Comparison of ENCODE assay signal across 19 cellular contexts in the genomic region with DNA sequence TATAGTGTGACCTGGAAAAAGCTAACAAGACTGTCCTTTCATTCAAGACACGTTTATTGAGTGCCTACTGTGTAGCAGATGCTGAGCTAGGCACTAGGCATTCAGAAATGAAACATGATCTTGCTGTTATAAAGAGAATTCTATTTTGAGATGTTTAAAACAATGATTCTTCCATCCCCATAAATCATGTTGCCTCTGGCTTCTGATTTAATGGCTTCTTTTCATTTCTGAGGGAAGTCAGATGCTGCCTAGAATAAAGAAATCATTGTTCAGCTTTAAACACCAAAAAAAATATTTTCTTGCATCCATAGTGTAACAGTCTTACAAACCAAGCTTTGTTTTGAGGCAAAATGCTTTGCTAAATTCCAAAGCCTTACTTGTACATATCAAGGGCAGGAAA.
DNase-seq lines count a peak whose midpoint lies in the region; ATAC-seq and TF ChIP-seq lines count a peak whose summit lies in the region.
"Had no signal": no experiment of that assay in that cellular context is flagged by ENCODE, and none has a peak within 500 bp of the region (broad histone marks: within the 10 kb centered on the region; RNA-seq: fewer than 3 reads in every experiment).

No MANE protein-coding gene starts in this region.

- H3K4me3 Mint-ChIP-seq in CD8-positive, alpha-beta memory T cell = no peak overlapping the region
- H3K4me3 Mint-ChIP-seq: B cell; CD4-positive, CD25-positive, alpha-beta regulatory T cell had no signal

- no peaks in the 10 kb centered on the region for H3K4me1 Mint-ChIP-seq in CD8-positive, alpha-beta memory T cell
- H3K4me1 Mint-ChIP-seq: B cell; CD4-positive, CD25-positive, alpha-beta regulatory T cell had no signal

- H3K9me3 Mint-ChIP-seq in CD8-positive, alpha-beta memory T cell = peaks cover 2 to 13% (median 5%) of the 10 kb centered on the region in 5 donors

- CTCF ChIA-PET in PC-3 (lab: Charles Lee) = no interaction called here
- CTCF ChIA-PET in CD8-positive, alpha-beta memory T cell (lab: Charles Lee) = no interaction called here

- H3K36me3 ChIP-seq in PC-3 (ENCODE audit: low read depth, low read length) (no peaks in the 10 kb centered on the region), WERI-Rb-1 (no peaks in the 10 kb centered on the region)
- no peaks in the 10 kb centered on the region for H3K36me3 ChIP-seq in CD8-positive, alpha-beta memory T cell (ENCODE audit: insufficient read depth, low read length)

- BruUV-seq in PC-3 (replicated peaks; lab: Mats Ljungman, UMichigan) = no TSS peak

- DNase-seq in NCI-H2171 treated with DMSO at 0.1 percent for 48 hours (lab: John Stamatoyannopoulos, UW) = peak; percentile 4
- DNase-seq in NCI-H2171 (lab: John Stamatoyannopoulos, UW) = no peak
- no peak for DNase-seq in PC-3
- peak; percentile 52 for DNase-seq in left kidney (ENCODE audit: low read depth, low spot score)
- DNase-seq in lower leg skin (ENCODE audit: low spot score in 2 of 2) = no peak
- no peak for DNase-seq in CD8-positive, alpha-beta memory T cell
- DNase-seq in WERI-Rb-1 = no peak
- DNase-seq: 8988T; CD4-positive, CD25-positive, alpha-beta regulatory T cell; DMS79 treated with DMSO at 0.1 percent for 48 hours; NCI-H1694 treated with DMSO at 0.1 percent for 48 hours; NCI-H446; NCI-H526 treated with DMSO at 0.1 percent for 48 hours; NK-92 treated with Interleukin-12 subunit alpha and Interleukin-12 subunit beta, amount 100 ng/mL, for 24 hours; Right ventricle myocardium superior had no signal

- H3K4me2 ChIP-seq in PC-3 (ENCODE audit: low read length) = no peak overlapping the region

- peaks cover 3% of the 10 kb centered on the region; the same call in 1 of the 2 replicates for H3K9me2 ChIP-seq in PC-3 (replicated peaks; ENCODE audit: low read length)

- no peaks in the 10 kb centered on the region for H4K20me1 ChIP-seq in PC-3 (ENCODE audit: low read length)

- ATAC-seq in PC-3 (peak; percentile 51), HG02981 (IDR thresholded peaks at IDR 0.05; ENCODE audit: unreplicated experiment) (no peak)
- ATAC-seq: K562 had no signal

- no peak overlapping the region for H3K27ac ChIP-seq in PC-3 (ENCODE audit: low read length)
- no peak overlapping the region for H3K27ac ChIP-seq in CD8-positive, alpha-beta memory T cell (ENCODE audit: low read depth, low read length)
- H3K27ac ChIP-seq in WERI-Rb-1 = no peak overlapping the region
- H3K27ac ChIP-seq: SK-N-MC had no signal

- TF ChIP-seq CTCF in PC-3 (conservative IDR thresholded peaks at IDR 0.05; ENCODE audit: low read depth, low read length) (no peak), lower leg skin (IDR thresholded peaks at IDR 0.05) (no peak), WERI-Rb-1 (IDR thresholded peaks at IDR 0.05; ENCODE audit: low read depth, low read length) (no peak)

- H3F3A ChIP-seq in PC-3 (ENCODE audit: low read length, unreplicated experiment) = no peaks in the 10 kb centered on the region

- no peaks in the 10 kb centered on the region for H3K36me3 Mint-ChIP-seq in CD8-positive, alpha-beta memory T cell
- H3K36me3 Mint-ChIP-seq: CD4-positive, CD25-positive, alpha-beta regulatory T cell had no signal

- H2AFZ ChIP-seq in PC-3 (ENCODE audit: low read length) = no peak overlapping the region

- H3K27ac Mint-ChIP-seq in CD8-positive, alpha-beta memory T cell = no peak overlapping the region
- H3K27ac Mint-ChIP-seq: B cell; CD4-positive, CD25-positive, alpha-beta regulatory T cell had no signal

- intact Hi-C loops in PC-3 (cut with micrococcal nuclease) = no loop called here
- intact Hi-C loops in lower leg skin (cut with DNase I; ENCODE audit: low total_unique reads) = no loop called here

- H3K27me3 ChIP-seq in PC-3 (ENCODE audit: low read length) (no peaks in the 10 kb centered on the region), WERI-Rb-1 (ENCODE audit: insufficient read depth, low read depth, severe bottlenecking) (no peaks in the 10 kb centered on the region)
- no peaks in the 10 kb centered on the region for H3K27me3 ChIP-seq in CD8-positive, alpha-beta memory T cell (ENCODE audit: insufficient read depth, low read length, poor library complexity, severe bottlenecking)

- no peaks in the 10 kb centered on the region for H3K79me2 ChIP-seq in PC-3 (ENCODE audit: low read length)

- H3K27me3 Mint-ChIP-seq in CD8-positive, alpha-beta memory T cell = no peaks in the 10 kb centered on the region
- H3K27me3 Mint-ChIP-seq: B cell; CD4-positive, CD25-positive, alpha-beta regulatory T cell had no signal

- POLR2A ChIA-PET in PC-3 (lab: Charles Lee; ENCODE audit: unreplicated experiment) = interaction anchor here (0.5 kb wide), 1 partner anchor 378 kb away, joined by 3 read pairs; no protein-coding TSS in a partner anchor
- POLR2A ChIA-PET in CD8-positive, alpha-beta memory T cell (lab: Charles Lee) = no interaction called here

- TF ChIP-seq POLR2A in lower leg skin (IDR thresholded peaks at IDR 0.05) = no peak

- no peaks in the 10 kb centered on the region for H3K9me3 ChIP-seq in PC-3 (ENCODE audit: low read length)
- H3K9me3 ChIP-seq in CD8-positive, alpha-beta memory T cell (ENCODE audit: low read length) = no peaks in the 10 kb centered on the region
- H3K9me3 ChIP-seq in WERI-Rb-1 (ENCODE audit: severe bottlenecking) = no peaks in the 10 kb centered on the region

- H3K4me3 ChIP-seq in PC-3 (ENCODE audit: low read length) = no peak overlapping the region
- H3K4me3 ChIP-seq in lower leg skin (ENCODE audit: low read depth, poor library complexity, severe bottlenecking) = no peak overlapping the region
- no peak overlapping the region for H3K4me3 ChIP-seq in CD8-positive, alpha-beta memory T cell (ENCODE audit: low read length)
- H3K4me3 ChIP-seq in WERI-Rb-1 (ENCODE audit: low read depth, low read length) = no peak overlapping the region
- H3K4me3 ChIP-seq: K562, SK-N-MC had no signal

- no peak overlapping the region for H3K9ac ChIP-seq in PC-3 (ENCODE audit: low read length)

- peaks cover 10% of the 10 kb centered on the region for H3K4me1 ChIP-seq in PC-3 (ENCODE audit: insufficient read depth, low read length)
- no peaks in the 10 kb centered on the region for H3K4me1 ChIP-seq in CD8-positive, alpha-beta memory T cell (ENCODE audit: insufficient read depth, low read length)

- WGBS in lower leg skin, 2 donors = 26 to 52% methylated on average over 1 of the region's 1 CpG

Comparison
In these comparisons a context has a peak if more than half of its experiments do, and no peak if none do; other contexts are left out.
1. DNase-seq: peak in NCI-H2171 treated with DMSO at 0.1 percent for 48 hours (single experiment) and left kidney (single experiment); none in NCI-H2171 (single experiment), PC-3 (single experiment), lower leg skin (0 of 2), CD8-positive, alpha-beta memory T cell (0 of 5) and WERI-Rb-1 (single experiment).